ENCODE assay signal across 9 cellular contexts in the genomic region with DNA sequence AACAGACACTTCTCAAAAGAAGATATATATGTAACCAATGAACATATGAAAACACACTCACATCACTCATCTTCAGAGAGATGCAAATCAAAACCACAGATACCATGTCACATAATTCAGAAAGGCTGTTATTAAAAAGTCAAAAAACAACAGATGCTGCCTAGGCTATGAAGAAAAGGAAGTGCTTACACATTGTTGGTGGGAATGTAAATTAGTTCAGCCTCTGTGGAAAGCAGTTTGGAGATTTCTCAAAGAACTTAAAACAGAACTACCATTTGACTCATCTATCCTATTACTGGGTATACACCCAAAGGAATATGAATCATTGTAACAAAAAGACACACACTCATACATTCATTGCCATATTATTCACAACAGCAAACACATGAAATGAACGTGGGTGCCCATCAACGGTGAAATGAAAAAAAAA. TPM values are rescaled to one million over a fixed set of nuclear protein-coding genes. Genes with fewer than 3 reads are reported as not detected.
DNase-seq lines count a peak whose midpoint lies in the region; ATAC-seq, FAIRE-seq and TF ChIP-seq lines count a peak whose summit lies in the region.
"Had no signal": no experiment of that assay in that cellular context is flagged by ENCODE, and none has a peak within 500 bp of the region (broad histone marks: within the 10 kb centered on the region; RNA-seq: fewer than 3 reads in every experiment).

No MANE protein-coding gene starts in this region.

- DNase-seq in GM18507 (ENCODE audit: extremely low spot score, insufficient read length, low read depth), result no peak
- DNase-seq in fibroblast of mammary gland (ENCODE audit: low read depth), result peak; percentile 89
- DNase-seq in effector CD8-positive, alpha-beta T cell (lab: John Stamatoyannopoulos, UW), result no peak
- DNase-seq in mucosa of gallbladder (ENCODE audit: low spot score), result no peak
- DNase-seq in spleen, result no peak
- no peak for DNase-seq in COLO668 (lab: John Stamatoyannopoulos, UW; ENCODE audit: unreplicated experiment)
- DNase-seq: NK-92 treated with Interleukin-12 subunit alpha and Interleukin-12 subunit beta, amount 100 ng/mL, for 24 hours had no signal

- H3K27me3 ChIP-seq in spleen (replicated peaks in 1 of 7), result no peaks in the 10 kb centered on the region

- H3K27ac ChIP-seq in spleen, result no peak overlapping the region

- peak; percentile 96 for ATAC-seq in GM21723 (IDR thresholded peaks at IDR 0.05; ENCODE audit: unreplicated experiment)
- ATAC-seq in HG03558 (IDR thresholded peaks at IDR 0.05; ENCODE audit: extremely low read depth, unreplicated experiment), result peak; percentile 93

- no peaks in the 10 kb centered on the region for H3K9me3 ChIP-seq in spleen

- H3K36me3 ChIP-seq in spleen, result no peaks in the 10 kb centered on the region

- FAIRE-seq in GM18507 (lab: Jason Lieb, UNC), result peak; percentile 70

- intact Hi-C loops in spleen (cut with DNase I; ENCODE audit: low total_unique reads), result no loop called here

- TF ChIP-seq POLR2A in spleen (IDR thresholded peaks at IDR 0.05), result no peak

- no peak for TF ChIP-seq CTCF in fibroblast of mammary gland (conservative IDR thresholded peaks at IDR 0.05; ENCODE audit: control insufficient read depth, insufficient read depth, low read depth, low read length)
- TF ChIP-seq CTCF in spleen (IDR thresholded peaks at IDR 0.05 in 8 of 11, conservative IDR thresholded peaks at IDR 0.05 in 3 of 11), result no peak

- no peaks in the 10 kb centered on the region for H3K4me1 ChIP-seq in spleen

- 59 to 72% (median 62%) methylated on average over 2 of the region's 2 CpGs for WGBS in spleen, 5 donors

- H3K4me3 ChIP-seq in fibroblast of mammary gland (ENCODE audit: control insufficient read depth, low read depth, low read length) (no peak overlapping the region), spleen (no peak overlapping the region)

RNA-seq across cellular contexts. Expression of a gene that starts 35.1 kb away (rescaled TPM):
- total RNA-seq in mucosa of gallbladder (2.6 TPM), spleen (1 to 10 TPM in 3 of 7 donors, under 1 TPM in 4; 0.79 to 1.8 (median 0.95) TPM)
- polyA plus RNA-seq in spleen, result under 1 TPM; 0.33 to 0.96 (median 0.39) TPM
